8 cellular contexts compared by ENCODE assay signal in genomic region chr2:96509114-96509846, GRCh38. TPM values are rescaled to one million over a fixed set of nuclear protein-coding genes. Genes with fewer than 3 reads are reported as not detected.
A peak's percentile ranks its signal among the peaks of the same experiment; 100 is the strongest.
DNase-seq lines count a peak whose midpoint lies in the region; ATAC-seq, FAIRE-seq and TF ChIP-seq lines count a peak whose summit lies in the region.

No MANE protein-coding gene starts in this region.

- DNase-seq in 8988T = peak; percentile 86
- DNase-seq in GM13977 (ENCODE audit: low spot score) = peak; percentile 82
- DNase-seq in NCI-H2227 (lab: John Stamatoyannopoulos, UW; ENCODE audit: unreplicated experiment) = peak; percentile 90
- DNase-seq in activated CD4-positive, alpha-beta T cell treated with anti-CD3 and anti-CD28 coated beads for 36 hours = peak; percentile 87
- DNase-seq in dermis blood vessel endothelial cell = peak; percentile 93
- peak; percentile 78 for DNase-seq in HepG2 (ENCODE audit: low spot score)
- peak; percentile 65 to 79 for DNase-seq in stimulated activated CD4-positive, alpha-beta T cell treated with anti-CD3 and anti-CD28 coated beads, Interleukin-4, amount 100 ng/mL, for 48 hours (ENCODE audit: low read depth in 2 of 2)

- H2AFZ ChIP-seq in HepG2 (ENCODE audit: low read length) = no peak overlapping the region

- TF ChIP-seq CTCF in GM13977 (IDR thresholded peaks at IDR 0.05; ENCODE audit: extremely low read depth, insufficient read depth, missing control alignments) (peak; percentile 99), HepG2 (CRISPR knock-in tag; IDR thresholded peaks at IDR 0.05) (peak; percentile 100)

- H3K9me3 Mint-ChIP-seq in activated CD4-positive, alpha-beta T cell treated with anti-CD3 and anti-CD28 coated beads for 36 hours (ENCODE audit: low read depth) = no peaks in the 10 kb centered on the region

- in situ Hi-C loops in GM13977 (cut with MboI; ENCODE audit: low pct_unique_long_range_greater_than_20kb, low sequenced_read_pairs, unreplicated experiment) = no loop called here
- in situ Hi-C loops in HepG2 (cut with HindIII; ENCODE audit: extremely low pct_ligation_motif_present, low pct_unique_long_range_greater_than_20kb) = loop anchor here (5.0 to 25.0 kb wide), 2 partner anchors 102 to 372 kb away; partner anchors contain the start of genes ASTL and DUSP2

- H3K36me3 ChIP-seq in HepG2 (replicated peaks in 1 of 2; ENCODE audit: control insufficient read depth in 1 of 2, insufficient read depth in 2 of 2, low read length in 2 of 2) = no peaks in the 10 kb centered on the region

- CTCF ChIA-PET in activated CD4-positive, alpha-beta T cell treated with anti-CD3 and anti-CD28 coated beads for 36 hours (lab: Charles Lee) = interaction anchor here (0.5 to 9.5 kb wide), 32 partner anchors 10 to 306 kb away, joined by 3 to 128 read pairs (median 4); no protein-coding TSS in a partner anchor
- CTCF ChIA-PET in HepG2 (lab: Yijun Ruan, JAX; ENCODE audit: low intra/inter-chr PET ratio, low total read pairs) = interaction anchor here (1.0 to 5.0 kb wide), 8 partner anchors 29 to 370 kb away, joined by 3 to 116 read pairs (median 6); partner anchors contain the start of gene SNRNP200

- TF ChIP-seq RAD21 in HepG2 (CRISPR knock-in tag; IDR thresholded peaks at IDR 0.05) = peak; percentile 100

- H3K27me3 ChIP-seq in HepG2 (ENCODE audit: control insufficient read depth in 1 of 2, insufficient read depth in 2 of 2, low read length in 2 of 2) = peaks cover 0 to 37% of the 10 kb centered on the region in 2 experiments; a peak in 3 of 5 replicates

- H3K27me3 Mint-ChIP-seq in activated CD4-positive, alpha-beta T cell treated with anti-CD3 and anti-CD28 coated beads for 36 hours = peaks cover 12% of the 10 kb centered on the region

- no peak overlapping the region for H3K4me3 Mint-ChIP-seq in activated CD4-positive, alpha-beta T cell treated with anti-CD3 and anti-CD28 coated beads for 36 hours

- H3K27ac Mint-ChIP-seq in activated CD4-positive, alpha-beta T cell treated with anti-CD3 and anti-CD28 coated beads for 36 hours = peak overlapping the region; percentile 39

- peaks cover 51% of the 10 kb centered on the region for H3K4me1 ChIP-seq in HepG2 (ENCODE audit: insufficient read depth, low read length)

- H3K79me2 ChIP-seq in HepG2 (ENCODE audit: insufficient read depth, low read length) = no peaks in the 10 kb centered on the region

- H3K27ac ChIP-seq in HepG2 (ENCODE audit: extremely low read length, insufficient read depth, low read length) = no peak overlapping the region

- H3K4me1 Mint-ChIP-seq in activated CD4-positive, alpha-beta T cell treated with anti-CD3 and anti-CD28 coated beads for 36 hours = peaks cover 18% of the 10 kb centered on the region

- peak; percentile 92 for FAIRE-seq in HepG2 (lab: Jason Lieb, UNC)

- H4K20me1 ChIP-seq in HepG2 (ENCODE audit: insufficient read depth, low read length) = no peaks in the 10 kb centered on the region

- no peak for TF ChIP-seq POLR2A in HepG2 (IDR thresholded peaks at IDR 0.05; ENCODE audit: insufficient read depth in 1 of 2, low read depth in 2 of 2, low read length in 2 of 2)

- H3K4me3 ChIP-seq in HepG2 (replicated peaks in 1 of 3; ENCODE audit: insufficient read depth in 1 of 3, low read depth in 2 of 3, low read length in 3 of 3) = peak overlapping the region in 1 of 3 experiments; percentile 36; a peak in 1 of 6 replicates

- intact Hi-C loops in activated CD4-positive, alpha-beta T cell treated with anti-CD3 and anti-CD28 coated beads for 36 hours (cut with DNase I, micrococcal nuclease) = loop anchor here (1.0 to 5.0 kb wide), 5 partner anchors 46 to 516 kb away; partner anchors contain the start of genes CIAO1 (in 1 of the 2) and TMEM127 (in 1 of the 2)
- intact Hi-C loops in HepG2 (cut with micrococcal nuclease; ENCODE audit: unreplicated experiment) = loop anchor here (1.0 to 5.0 kb wide), 6 partner anchors 38 to 371 kb away; partner anchors contain the start of genes ASTL, CIAO1 and SNRNP200

- H3K36me3 Mint-ChIP-seq in activated CD4-positive, alpha-beta T cell treated with anti-CD3 and anti-CD28 coated beads for 36 hours (ENCODE audit: low read depth) = no peaks in the 10 kb centered on the region

- POLR2A ChIA-PET in activated CD4-positive, alpha-beta T cell treated with anti-CD3 and anti-CD28 coated beads for 36 hours (lab: Charles Lee) = no interaction called here
- POLR2A ChIA-PET in HepG2 (lab: Yijun Ruan, JAX) = interaction anchor here (0.6 to 1.6 kb wide), 3 partner anchors 102 to 271 kb away, joined by 3 to 15 read pairs (median 5); no protein-coding TSS in a partner anchor

- H3K4me2 ChIP-seq in HepG2 (ENCODE audit: low read depth, low read length) = peak overlapping the region; percentile 43

- no TSS peak for BruUV-seq in HepG2 (replicated peaks; lab: Mats Ljungman, UMichigan)

- H3K9ac ChIP-seq in HepG2 (ENCODE audit: insufficient read depth, low read depth, low read length) = no peak overlapping the region

- 35% methylated on average over 21 of the region's 32 CpGs for whole genome bisulfite sequencing in HepG2 (ENCODE audit: low lambda C conversion rate)

- no peak; a peak in 1 of 4 replicates for TF ChIP-seq EP300 in HepG2 (IDR thresholded peaks at IDR 0.05; ENCODE audit: low read depth in 2 of 2, low read length in 2 of 2)
- TF ChIP-seq EP300 in HepG2 (CRISPR knock-in tag; IDR thresholded peaks at IDR 0.05; ENCODE audit: borderline replicate concordance) = no peak

- ATAC-seq in HG03064 (IDR thresholded peaks at IDR 0.05; ENCODE audit: low read depth, unreplicated experiment) = peak; percentile 61
- peak; percentile 58 for ATAC-seq in activated CD4-positive, alpha-beta T cell treated with anti-CD3 and anti-CD28 coated beads for 36 hours
- peak; percentile 79 for ATAC-seq in HepG2

- H3K9me3 ChIP-seq in HepG2 (ENCODE audit: low read length) = no peaks in the 10 kb centered on the region

TF ChIP-seq in HepG2, 621 proteins besides CTCF, POLR2A, EP300 and RAD21 (continues in another document):
- TF ChIP-seq ZNF564 (CRISPR knock-in tag; IDR thresholded peaks at IDR 0.05) = peak; percentile 58; the same call in 1 of the 2 replicates
- TF ChIP-seq SALL1 (CRISPR knock-in tag; IDR thresholded peaks at IDR 0.05) = peak; percentile 78

RNA-seq across cellular contexts. Expression of gene NEURL3, which starts 4.1 kb away (rescaled TPM):
- under 1 TPM; 0.33 to 0.41 TPM for total RNA-seq in activated CD4-positive, alpha-beta T cell treated with anti-CD3 and anti-CD28 coated beads for 36 hours
- total RNA-seq in dermis blood vessel endothelial cell = 0.05 and 0.51 TPM in 2 replicates
- 0.74 and 1.2 TPM in 2 replicates for total RNA-seq in HepG2 (2016; rRNA removed; fragmentation: Illumina TruSeq; extraction: Trizol)
- total RNA-seq in HepG2 (2016; cell fraction: cytosol; rRNA removed; fragmentation: Illumina TruSeq; extraction: Trizol; ENCODE audit: low read depth) = 0.20 and 0.53 TPM in 2 replicates
- total RNA-seq in HepG2 (2016; cell fraction: insoluble cytoplasmic fraction; rRNA removed; fragmentation: Illumina TruSeq; extraction: Trizol) = 0.73 and 1.4 TPM in 2 replicates
- 0.34 and 0.48 TPM in 2 replicates for total RNA-seq in HepG2 (2016; cell fraction: membrane; rRNA removed; fragmentation: Illumina TruSeq; extraction: Trizol)
- 0.62 and 0.63 TPM in 2 replicates for total RNA-seq in HepG2 (2016; cell fraction: nucleus; rRNA removed; fragmentation: Illumina TruSeq; extraction: Trizol)
- 0.16 and 0.48 TPM in 2 replicates for polyA plus RNA-seq in HepG2 (2011; rRNA removed)
- polyA plus RNA-seq in HepG2 (2011; cell fraction: cytosol; rRNA removed) = 0.41 and 0.48 TPM in 2 replicates
- 0.37 and 0.74 TPM in 2 replicates for polyA plus RNA-seq in HepG2 (2011; cell fraction: nucleus; rRNA removed)
- polyA plus RNA-seq in HepG2 (2012) = 0.28 TPM in 1 of 2 replicates, not detected in the other
- 0.16 and 0.27 TPM in 2 replicates for polyA plus RNA-seq in HepG2 (2016; cell fraction: cytosol; fragmentation: Illumina TruSeq; extraction: Trizol; ENCODE audit: low read depth)
- 0.81 and 0.88 TPM in 2 replicates for polyA plus RNA-seq in HepG2 (2016; cell fraction: insoluble cytoplasmic fraction; fragmentation: Illumina TruSeq; extraction: Trizol; ENCODE audit: low read depth)
- 0.49 and 0.50 TPM in 2 replicates for polyA plus RNA-seq in HepG2 (2016; cell fraction: membrane; fragmentation: Illumina TruSeq; extraction: Trizol; ENCODE audit: low read depth)
- polyA plus RNA-seq in HepG2 (2016; cell fraction: nucleus; fragmentation: Illumina TruSeq; extraction: Trizol; ENCODE audit: insufficient read depth, low read depth) = 1.3 and 1.5 TPM in 2 replicates
- not detected in 2 replicates for polyA minus RNA-seq in HepG2 (2011; rRNA and poly(A)+ RNA removed; ENCODE audit: low replicate concordance)
- polyA minus RNA-seq in HepG2 (2011; cell fraction: cytosol; rRNA and poly(A)+ RNA removed) = not detected in 2 replicates
- not detected in 2 replicates for polyA minus RNA-seq in HepG2 (2011; cell fraction: nucleus; rRNA and poly(A)+ RNA removed)

RNA-seq across cellular contexts. Expression of gene ARID5A, which starts 27.3 kb away (rescaled TPM):
- total RNA-seq in activated CD4-positive, alpha-beta T cell treated with anti-CD3 and anti-CD28 coated beads for 36 hours = 100 to 1,000 TPM; 179 to 191 TPM
- 11.4 and 15.4 TPM in 2 replicates for total RNA-seq in dermis blood vessel endothelial cell
- 8.0 and 9.5 TPM in 2 replicates for total RNA-seq in HepG2 (2016; rRNA removed; fragmentation: Illumina TruSeq; extraction: Trizol)
- 2.9 and 3.5 TPM in 2 replicates for total RNA-seq in HepG2 (2016; cell fraction: cytosol; rRNA removed; fragmentation: Illumina TruSeq; extraction: Trizol; ENCODE audit: low read depth)
- 8.1 and 9.8 TPM in 2 replicates for total RNA-seq in HepG2 (2016; cell fraction: insoluble cytoplasmic fraction; rRNA removed; fragmentation: Illumina TruSeq; extraction: Trizol)
- total RNA-seq in HepG2 (2016; cell fraction: membrane; rRNA removed; fragmentation: Illumina TruSeq; extraction: Trizol) = 6.9 and 8.7 TPM in 2 replicates
- total RNA-seq in HepG2 (2016; cell fraction: nucleus; rRNA removed; fragmentation: Illumina TruSeq; extraction: Trizol) = 7.0 and 7.5 TPM in 2 replicates
- polyA plus RNA-seq in HepG2 (2011; rRNA removed) = 6.0 and 7.4 TPM in 2 replicates
- polyA plus RNA-seq in HepG2 (2011; cell fraction: cytosol; rRNA removed) = 3.4 and 7.0 TPM in 2 replicates
- 11.9 and 13.3 TPM in 2 replicates for polyA plus RNA-seq in HepG2 (2011; cell fraction: nucleus; rRNA removed)
- 4.7 and 5.3 TPM in 2 replicates for polyA plus RNA-seq in HepG2 (2012)
- polyA plus RNA-seq in HepG2 (2016; cell fraction: cytosol; fragmentation: Illumina TruSeq; extraction: Trizol; ENCODE audit: low read depth) = 3.1 and 4.1 TPM in 2 replicates
- 9.9 and 12.2 TPM in 2 replicates for polyA plus RNA-seq in HepG2 (2016; cell fraction: insoluble cytoplasmic fraction; fragmentation: Illumina TruSeq; extraction: Trizol; ENCODE audit: low read depth)
- polyA plus RNA-seq in HepG2 (2016; cell fraction: membrane; fragmentation: Illumina TruSeq; extraction: Trizol; ENCODE audit: low read depth) = 6.1 and 8.5 TPM in 2 replicates
- 12.7 and 13.7 TPM in 2 replicates for polyA plus RNA-seq in HepG2 (2016; cell fraction: nucleus; fragmentation: Illumina TruSeq; extraction: Trizol; ENCODE audit: insufficient read depth, low read depth)
- polyA minus RNA-seq in HepG2 (2011; rRNA and poly(A)+ RNA removed; ENCODE audit: low replicate concordance) = 1.4 and 6.4 TPM in 2 replicates
- polyA minus RNA-seq in HepG2 (2011; cell fraction: cytosol; rRNA and poly(A)+ RNA removed) = 3.0 and 4.0 TPM in 2 replicates
- polyA minus RNA-seq in HepG2 (2011; cell fraction: nucleus; rRNA and poly(A)+ RNA removed) = 3.2 and 4.2 TPM in 2 replicates

Comparison
In these comparisons a context has a peak if more than half of its experiments do, and no peak if none do; other contexts are left out.
1. RNA of gene ARID5A, which starts 27.3 kb away (total RNA-seq): 179 to 191 TPM in activated CD4-positive, alpha-beta T cell treated with anti-CD3 and anti-CD28 coated beads for 36 hours; 11.4 to 15.4 TPM in dermis blood vessel endothelial cell and 2.9 to 9.8 TPM in HepG2; every median in the first group is over 10 times any median in the second.
2. Peak in every context shown above with its lines, with median percentiles within 50 percentile points of each other: DNase-seq and ATAC-seq.